8 cellular contexts compared by ENCODE assay signal in the genomic region with DNA sequence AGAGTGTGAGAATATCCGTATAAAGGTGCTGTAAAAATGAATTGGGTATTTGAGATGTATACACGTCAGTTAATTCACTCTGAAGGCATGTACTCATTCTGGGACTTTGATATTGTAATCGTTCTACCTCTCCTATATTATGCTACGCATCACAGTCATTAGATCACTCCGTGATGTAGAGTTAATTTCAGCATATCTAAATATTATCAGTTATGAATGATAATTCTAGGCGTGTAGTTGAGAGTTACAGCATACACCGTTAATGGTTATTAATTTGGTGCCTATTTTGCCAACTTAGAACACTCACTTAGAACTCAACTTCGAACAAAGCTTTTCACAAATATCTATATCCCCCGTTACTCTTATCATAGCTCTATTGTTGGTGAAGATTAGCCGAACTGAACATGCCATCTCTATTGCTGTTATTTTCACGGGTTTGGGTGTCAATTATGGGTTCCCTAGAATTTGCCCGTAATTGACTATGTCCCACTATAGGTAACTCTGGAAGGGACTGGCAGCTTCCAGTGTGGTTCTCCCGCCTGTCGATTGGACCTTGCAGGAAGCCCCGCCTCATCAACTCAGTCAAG. TPM values are rescaled to one million over a fixed set of nuclear protein-coding genes. Genes with fewer than 3 reads are reported as not detected.
DNase-seq lines count a peak whose midpoint lies in the region; ATAC-seq, FAIRE-seq and TF ChIP-seq lines count a peak whose summit lies in the region.

No MANE protein-coding gene starts in this region.

- peak overlapping the region; percentile 35 for H2AFZ ChIP-seq in endothelial cell of umbilical vein (ENCODE audit: low read depth, low read length)

- H3K9ac ChIP-seq in endothelial cell of umbilical vein (replicated peaks; ENCODE audit: extremely low read depth, insufficient read depth, low read length), result no peak overlapping the region

- TF ChIP-seq POLR2A in endothelial cell of umbilical vein (IDR thresholded peaks at IDR 0.05; ENCODE audit: low read depth, low read length), result no peak

- TF ChIP-seq CTCF in 22Rv1 (IDR thresholded peaks at IDR 0.05) (no peak), endothelial cell of umbilical vein (IDR thresholded peaks at IDR 0.05; ENCODE audit: extremely low read depth in 1 of 2, insufficient read depth in 1 of 2, low read depth in 1 of 2, low read length in 2 of 2) (no peak), neutrophil (IDR thresholded peaks at IDR 0.05) (no peak)

- dilution Hi-C loops in endothelial cell of umbilical vein (cut with MboI; ENCODE audit: extremely low pct_ligation_motif_present, low sequenced_read_pairs), result loop anchor here (10.0 kb wide), 1 partner anchor 167 kb away; no protein-coding TSS in a partner anchor

- H3K36me3 ChIP-seq in endothelial cell of umbilical vein (ENCODE audit: control insufficient read depth in 2 of 2, extremely low read depth in 1 of 2, insufficient read depth in 2 of 2, low read length in 2 of 2), result no peaks in the 10 kb centered on the region
- no peaks in the 10 kb centered on the region for H3K36me3 ChIP-seq in neutrophil

- H3K9me3 ChIP-seq in endothelial cell of umbilical vein (replicated peaks; ENCODE audit: control insufficient read depth, insufficient read depth, low read length) (no peaks in the 10 kb centered on the region), neutrophil (no peaks in the 10 kb centered on the region)

- H3K4me1 ChIP-seq in endothelial cell of umbilical vein (ENCODE audit: control insufficient read depth, extremely low read depth, insufficient read depth, low read length) (peaks cover 28% of the 10 kb centered on the region), neutrophil (ENCODE audit: control insufficient read depth in 1 of 2, insufficient read depth in 1 of 2, low read depth in 1 of 2, low read length in 1 of 2) (peaks cover 46% of the 10 kb centered on the region in 2 experiments)

- POLR2A ChIA-PET in endothelial cell of umbilical vein (lab: Charles Lee), result interaction anchor here (0.5 to 2.3 kb wide), 4 partner anchors 49 to 377 kb away, joined by 3 to 12 read pairs (median 4); partner anchors contain the start of gene MICU1

- H3K27me3 ChIP-seq in endothelial cell of umbilical vein (ENCODE audit: control insufficient read depth in 2 of 2, insufficient read depth in 2 of 2, low read length in 2 of 2), result no peaks in the 10 kb centered on the region
- no peaks in the 10 kb centered on the region for H3K27me3 ChIP-seq in neutrophil

- H3K27ac ChIP-seq in 22Rv1 (peak overlapping the region; percentile 68), endothelial cell of umbilical vein (ENCODE audit: insufficient read depth, low read depth, low read length) (no peak overlapping the region), neutrophil (peak overlapping the region; percentile 89)

- H3K79me2 ChIP-seq in endothelial cell of umbilical vein (ENCODE audit: control insufficient read depth, insufficient read depth, low read length), result peaks cover 40% of the 10 kb centered on the region

- CTCF ChIA-PET in endothelial cell of umbilical vein (lab: Charles Lee), result interaction anchor here (0.7 to 10.1 kb wide), 8 partner anchors 15 to 327 kb away, joined by 3 to 133 read pairs (median 3); partner anchors contain the start of gene MICU1

- FAIRE-seq in GM18507 (lab: Jason Lieb, UNC) (peak; percentile 97), endothelial cell of umbilical vein (lab: Jason Lieb, UNC) (peak; percentile 86)

- no peak for ATAC-seq in HG02678 (IDR thresholded peaks at IDR 0.05; ENCODE audit: unreplicated experiment)

- H3K4me2 ChIP-seq in endothelial cell of umbilical vein (ENCODE audit: insufficient read depth, low read length), result peak overlapping the region; percentile 26

- intact Hi-C loops in endothelial cell of umbilical vein (cut with micrococcal nuclease), result loop anchor here (1.0 to 5.0 kb wide), 5 partner anchors 65 to 369 kb away; partner anchors contain the start of gene MICU1

- no peaks in the 10 kb centered on the region for H3K9me1 ChIP-seq in endothelial cell of umbilical vein (replicated peaks; ENCODE audit: control insufficient read depth, extremely low read depth, insufficient read depth, low read length)

- H4K20me1 ChIP-seq in endothelial cell of umbilical vein (replicated peaks; ENCODE audit: control insufficient read depth, extremely low read depth, insufficient read depth, low read length), result peaks cover 4% of the 10 kb centered on the region

- H3K4me3 ChIP-seq in endothelial cell of umbilical vein (replicated peaks in 1 of 3; ENCODE audit: insufficient read depth in 1 of 3, low read depth in 1 of 3, low read length in 3 of 3) (peak overlapping the region in 2 of 3 experiments; percentile 5 to 74), neutrophil (ENCODE audit: low read depth in 1 of 2, low read length in 1 of 2) (peak overlapping the region; percentile 75 to 85)

- TSS peak; percentile 62 for BruUV-seq in endothelial cell of umbilical vein (replicated peaks; lab: Mats Ljungman, UMichigan)

- DNase-seq in GM18507 (ENCODE audit: extremely low spot score, insufficient read length, low read depth), result no peak
- DNase-seq in SHP77 (lab: John Stamatoyannopoulos, UW), result peak; percentile 81 to 87
- no peak for DNase-seq in endothelial cell of umbilical vein (ENCODE audit: low read depth, low spot score)
- no peak for DNase-seq in effector CD4-positive, alpha-beta T cell
- DNase-seq in HT-29 (ENCODE audit: low spot score), result no peak

TF ChIP-seq in endothelial cell of umbilical vein, 7 proteins besides CTCF, POLR2A, EP300 and RAD21:
- no peak for TF ChIP-seq JUN (IDR thresholded peaks at IDR 0.05; ENCODE audit: borderline replicate concordance, insufficient read depth, insufficient read length, low read depth)

RNA-seq across cellular contexts. Expression of gene MCU, which starts 0.4 kb away (rescaled TPM):
- total RNA-seq in endothelial cell of umbilical vein, result 25.2 and 26.1 TPM in 2 replicates
- polyA plus RNA-seq in endothelial cell of umbilical vein, result 36.1 and 37.2 TPM in 2 replicates
- 29.8 and 32.8 TPM in 2 replicates for polyA plus RNA-seq in endothelial cell of umbilical vein (2011; cell fraction: cytosol; rRNA removed)
- polyA plus RNA-seq in endothelial cell of umbilical vein (2011; cell fraction: nucleus; rRNA removed), result 68.9 and 77.8 TPM in 2 replicates
- polyA plus RNA-seq in endothelial cell of umbilical vein (2012), result 29.0 and 33.2 TPM in 2 replicates
- polyA minus RNA-seq in endothelial cell of umbilical vein, result 88.9 and 90.6 TPM in 2 replicates
- polyA minus RNA-seq in endothelial cell of umbilical vein (2011; cell fraction: cytosol; rRNA and poly(A)+ RNA removed), result 45.7 TPM
- 61.5 and 68.8 TPM in 2 replicates for polyA minus RNA-seq in endothelial cell of umbilical vein (2011; cell fraction: nucleus; rRNA and poly(A)+ RNA removed)
- total RNA-seq in HT-29 (2014; rRNA removed; shearing (Covaris generic)), result 23.0 and 24.5 TPM in 2 replicates

Comparison
In these comparisons a context has a peak if more than half of its experiments do, and no peak if none do; other contexts are left out.
1. DNase-seq: peak in SHP77 (2 of 2); none in GM18507 (single experiment), endothelial cell of umbilical vein (single experiment), effector CD4-positive, alpha-beta T cell (single experiment) and HT-29 (single experiment).